8 cellular contexts compared by ENCODE assay signal in genomic region chr1:209884665-209885117, GRCh38. TPM values are rescaled to one million over a fixed set of nuclear protein-coding genes. Genes with fewer than 3 reads are reported as not detected.
A peak's percentile ranks its signal among the peaks of the same experiment; 100 is the strongest.
DNase-seq lines count a peak whose midpoint lies in the region; ATAC-seq, FAIRE-seq and TF ChIP-seq lines count a peak whose summit lies in the region.

No MANE protein-coding gene starts in this region.

- TF ChIP-seq CTCF in A673 (conservative IDR thresholded peaks at IDR 0.05; ENCODE audit: low read depth, low read length) (no peak), endothelial cell of umbilical vein (IDR thresholded peaks at IDR 0.05; ENCODE audit: extremely low read depth in 1 of 2, insufficient read depth in 1 of 2, low read depth in 1 of 2, low read length in 2 of 2) (no peak)

- H3K27me3 ChIP-seq in A673 (replicated peaks; ENCODE audit: insufficient read depth, low read depth, low read length, poor library complexity) (no peaks in the 10 kb centered on the region), endothelial cell of umbilical vein (ENCODE audit: control insufficient read depth in 2 of 2, insufficient read depth in 2 of 2, low read length in 2 of 2) (peaks cover 0 to 7% of the 10 kb centered on the region in 2 experiments)
- peaks cover under 1% of the 10 kb centered on the region for H3K27me3 ChIP-seq in effector memory CD4-positive, alpha-beta T cell (replicated peaks; ENCODE audit: control insufficient read depth, insufficient read depth, low read length, poor library complexity, severe bottlenecking)

- H3K79me2 ChIP-seq in endothelial cell of umbilical vein (ENCODE audit: control insufficient read depth, insufficient read depth, low read length) = no peaks in the 10 kb centered on the region

- dilution Hi-C loops in endothelial cell of umbilical vein (cut with MboI; ENCODE audit: extremely low pct_ligation_motif_present, low sequenced_read_pairs) = no loop called here

- H3K4me2 ChIP-seq in endothelial cell of umbilical vein (ENCODE audit: insufficient read depth, low read length) = peak overlapping the region; percentile 29

- intact Hi-C loops in A673 (cut with micrococcal nuclease; ENCODE audit: unreplicated experiment) = no loop called here
- intact Hi-C loops in endothelial cell of umbilical vein (cut with micrococcal nuclease) = loop anchor here (1.0 to 5.0 kb wide), 6 partner anchors 9 to 115 kb away; partner anchors contain the start of gene SYT14

- POLR2A ChIA-PET in A673 (lab: Charles Lee; ENCODE audit: low non-redundant PET) = no interaction called here
- POLR2A ChIA-PET in endothelial cell of umbilical vein (lab: Charles Lee) = no interaction called here

- peak overlapping the region; percentile 42 for H3K9ac ChIP-seq in endothelial cell of umbilical vein (replicated peaks; ENCODE audit: extremely low read depth, insufficient read depth, low read length)

- no peak overlapping the region for H3K4me3 ChIP-seq in A673 (ENCODE audit: low read depth, low read length, poor library complexity, severe bottlenecking)
- no peak overlapping the region for H3K4me3 ChIP-seq in endothelial cell of umbilical vein (replicated peaks in 1 of 3; ENCODE audit: insufficient read depth in 1 of 3, low read depth in 1 of 3, low read length in 3 of 3)
- H3K4me3 ChIP-seq in effector memory CD4-positive, alpha-beta T cell (ENCODE audit: insufficient read depth, low read depth, low read length, poor library complexity, severe bottlenecking) = no peak overlapping the region

- H3K27ac ChIP-seq in A673 (ENCODE audit: low read depth, low read length, poor library complexity, severe bottlenecking) (peak overlapping the region; percentile 4), endothelial cell of umbilical vein (ENCODE audit: insufficient read depth, low read depth, low read length) (peak overlapping the region; percentile 71)
- no peak overlapping the region for H3K27ac ChIP-seq in effector memory CD4-positive, alpha-beta T cell (ENCODE audit: insufficient read depth, low read length, poor library complexity, severe bottlenecking)

- H3K4me1 ChIP-seq in A673 (ENCODE audit: insufficient read depth, low read length, poor library complexity, severe bottlenecking) (peaks cover 38% of the 10 kb centered on the region), endothelial cell of umbilical vein (ENCODE audit: control insufficient read depth, extremely low read depth, insufficient read depth, low read length) (peaks cover 21% of the 10 kb centered on the region)
- no peaks in the 10 kb centered on the region for H3K4me1 ChIP-seq in effector memory CD4-positive, alpha-beta T cell (ENCODE audit: control insufficient read depth, insufficient read depth, low read length, poor library complexity, severe bottlenecking)

- TF ChIP-seq POLR2A in endothelial cell of umbilical vein (IDR thresholded peaks at IDR 0.05; ENCODE audit: low read depth, low read length) = peak; percentile 40

- no peaks in the 10 kb centered on the region for H3K9me1 ChIP-seq in endothelial cell of umbilical vein (replicated peaks; ENCODE audit: control insufficient read depth, extremely low read depth, insufficient read depth, low read length)

- peak; percentile 99 for ATAC-seq in GM18520 (IDR thresholded peaks at IDR 0.05; ENCODE audit: unreplicated experiment)
- ATAC-seq in HG03066 (IDR thresholded peaks at IDR 0.05; ENCODE audit: low read depth, unreplicated experiment) = peak; percentile 89

- CTCF ChIA-PET in A673 (lab: Charles Lee) = no interaction called here
- CTCF ChIA-PET in endothelial cell of umbilical vein (lab: Charles Lee) = interaction anchor here (0.6 to 2.1 kb wide), 6 partner anchors 9 to 104 kb away, joined by 3 to 11 read pairs (median 6); no protein-coding TSS in a partner anchor

- BruUV-seq in A673 (replicated peaks; lab: Mats Ljungman, UMichigan) (no TSS peak), endothelial cell of umbilical vein (replicated peaks; lab: Mats Ljungman, UMichigan) (no TSS peak)

- no peaks in the 10 kb centered on the region for H4K20me1 ChIP-seq in endothelial cell of umbilical vein (replicated peaks; ENCODE audit: control insufficient read depth, extremely low read depth, insufficient read depth, low read length)

- peak; percentile 92 for FAIRE-seq in endothelial cell of umbilical vein (lab: Jason Lieb, UNC)

- DNase-seq in A673 (ENCODE audit: low spot score) (peak; percentile 95), SIG-M5 treated with dmso at 0.1 percent for 504 hours (lab: John Stamatoyannopoulos, UW; ENCODE audit: unreplicated experiment) (peak; percentile 59), endothelial cell of umbilical vein (ENCODE audit: low read depth, low spot score) (peak; percentile 97), renal cortical epithelial cell (ENCODE audit: low read depth) (peak; percentile 99), SK-N-DZ (ENCODE audit: low spot score) (no peak)
- no peak for DNase-seq in effector memory CD4-positive, alpha-beta T cell

- H3K36me3 ChIP-seq in A673 (ENCODE audit: insufficient read depth, low read length, poor library complexity, severe bottlenecking) (no peaks in the 10 kb centered on the region), endothelial cell of umbilical vein (ENCODE audit: control insufficient read depth in 2 of 2, extremely low read depth in 1 of 2, insufficient read depth in 2 of 2, low read length in 2 of 2) (no peaks in the 10 kb centered on the region)
- H3K36me3 ChIP-seq in effector memory CD4-positive, alpha-beta T cell (ENCODE audit: control insufficient read depth, insufficient read depth, low read length) = no peaks in the 10 kb centered on the region

- H2AFZ ChIP-seq in endothelial cell of umbilical vein (ENCODE audit: low read depth, low read length) = no peak overlapping the region

- H3K9me3 ChIP-seq in A673 (ENCODE audit: low read depth, low read length, poor library complexity, severe bottlenecking) = no peaks in the 10 kb centered on the region
- no peaks in the 10 kb centered on the region for H3K9me3 ChIP-seq in endothelial cell of umbilical vein (replicated peaks; ENCODE audit: control insufficient read depth, insufficient read depth, low read length)
- H3K9me3 ChIP-seq in effector memory CD4-positive, alpha-beta T cell (ENCODE audit: control insufficient read depth, low read length) = no peaks in the 10 kb centered on the region

TF ChIP-seq in endothelial cell of umbilical vein, 7 proteins besides CTCF, POLR2A, EP300 and RAD21:
- TF ChIP-seq JUN (IDR thresholded peaks at IDR 0.05; ENCODE audit: borderline replicate concordance, insufficient read depth, insufficient read length, low read depth) (peak; percentile 99), MYC (IDR thresholded peaks at IDR 0.05; ENCODE audit: low read depth, low read length) (peak; percentile 14), POLR2AphosphoS5 (IDR thresholded peaks at IDR 0.05; ENCODE audit: insufficient read depth, low read depth, low read length) (peak; percentile 63), FOS (IDR thresholded peaks at IDR 0.05; ENCODE audit: borderline replicate concordance, insufficient read depth, low read length) (peak; percentile 99), GATA2 (IDR thresholded peaks at IDR 0.05; ENCODE audit: insufficient read depth, insufficient read length, low read depth, low read length) (peak; percentile 49), EZH2 (IDR thresholded peaks at IDR 0.05; ENCODE audit: borderline replicate concordance, low read depth, low read length, severe bottlenecking) (no peak)
- TF ChIP-seq, protein P1, sequence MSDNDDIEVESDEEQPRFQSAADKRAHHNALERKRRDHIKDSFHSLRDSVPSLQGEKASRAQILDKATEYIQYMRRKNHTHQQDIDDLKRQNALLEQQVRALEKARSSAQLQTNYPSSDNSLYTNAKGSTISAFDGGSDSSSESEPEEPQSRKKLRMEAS (IDR thresholded peaks at IDR 0.05; ENCODE audit: insufficient read depth, insufficient read length) = peak; percentile 80

RNA-seq across cellular contexts. Expression of gene SYT14, which starts 53.3 kb away (rescaled TPM):
- total RNA-seq in A673 (2021) = 18.2 and 22.4 TPM in 2 replicates
- total RNA-seq in endothelial cell of umbilical vein = 0.18 and 0.30 TPM in 2 replicates
- 0.08 TPM in 2 replicates for polyA plus RNA-seq in endothelial cell of umbilical vein
- polyA plus RNA-seq in endothelial cell of umbilical vein (2011; cell fraction: cytosol; rRNA removed) = 0.11 and 0.12 TPM in 2 replicates
- 0.28 and 0.42 TPM in 2 replicates for polyA plus RNA-seq in endothelial cell of umbilical vein (2011; cell fraction: nucleus; rRNA removed)
- polyA plus RNA-seq in endothelial cell of umbilical vein (2012) = 3.9 and 5.3 TPM in 2 replicates
- 0.73 and 0.76 TPM in 2 replicates for polyA minus RNA-seq in endothelial cell of umbilical vein
- not detected for polyA minus RNA-seq in endothelial cell of umbilical vein (2011; cell fraction: cytosol; rRNA and poly(A)+ RNA removed)
- polyA minus RNA-seq in endothelial cell of umbilical vein (2011; cell fraction: nucleus; rRNA and poly(A)+ RNA removed) = 0.87 and 1.3 TPM in 2 replicates
- total RNA-seq in renal cortical epithelial cell = 10.8 and 14.2 TPM in 2 replicates
- polyA plus RNA-seq in SK-N-DZ (2014; cell fraction: cytosol; rRNA removed) = 4.2 and 6.8 TPM in 2 replicates
- 4.2 and 8.0 TPM in 2 replicates for polyA plus RNA-seq in SK-N-DZ (2014; cell fraction: nucleus; rRNA removed)

RNA-seq across cellular contexts. Expression of gene UTP25, which starts 56.9 kb away (rescaled TPM):
- total RNA-seq in A673 (2021) (8.9 and 11.5 TPM in 2 replicates), endothelial cell of umbilical vein (10.5 and 11.7 TPM in 2 replicates), renal cortical epithelial cell (6.8 and 13.6 TPM in 2 replicates)
- polyA plus RNA-seq in endothelial cell of umbilical vein = 5.9 and 6.6 TPM in 2 replicates
- 5.3 and 5.7 TPM in 2 replicates for polyA plus RNA-seq in endothelial cell of umbilical vein (2011; cell fraction: cytosol; rRNA removed)
- polyA plus RNA-seq in endothelial cell of umbilical vein (2011; cell fraction: nucleus; rRNA removed) = 23.9 and 27.8 TPM in 2 replicates
- 6.5 and 9.0 TPM in 2 replicates for polyA plus RNA-seq in endothelial cell of umbilical vein (2012)
- 20.9 and 22.0 TPM in 2 replicates for polyA minus RNA-seq in endothelial cell of umbilical vein
- polyA minus RNA-seq in endothelial cell of umbilical vein (2011; cell fraction: cytosol; rRNA and poly(A)+ RNA removed) = 10.0 TPM
- 47.3 and 73.9 TPM in 2 replicates for polyA minus RNA-seq in endothelial cell of umbilical vein (2011; cell fraction: nucleus; rRNA and poly(A)+ RNA removed)
- polyA plus RNA-seq in SK-N-DZ (2014; cell fraction: cytosol; rRNA removed) = 9.6 and 10.8 TPM in 2 replicates
- polyA plus RNA-seq in SK-N-DZ (2014; cell fraction: nucleus; rRNA removed) = 10.2 and 11.0 TPM in 2 replicates

Comparison
In these comparisons a context has a peak if more than half of its experiments do, and no peak if none do; other contexts are left out.
1. DNase-seq: peak in A673 (single experiment), SIG-M5 treated with dmso at 0.1 percent for 504 hours (single experiment), endothelial cell of umbilical vein (single experiment) and renal cortical epithelial cell (single experiment); none in effector memory CD4-positive, alpha-beta T cell (0 of 3) and SK-N-DZ (single experiment).